Comparison of ENCODE assay signal across 1 cellular context in the genomic region with DNA sequence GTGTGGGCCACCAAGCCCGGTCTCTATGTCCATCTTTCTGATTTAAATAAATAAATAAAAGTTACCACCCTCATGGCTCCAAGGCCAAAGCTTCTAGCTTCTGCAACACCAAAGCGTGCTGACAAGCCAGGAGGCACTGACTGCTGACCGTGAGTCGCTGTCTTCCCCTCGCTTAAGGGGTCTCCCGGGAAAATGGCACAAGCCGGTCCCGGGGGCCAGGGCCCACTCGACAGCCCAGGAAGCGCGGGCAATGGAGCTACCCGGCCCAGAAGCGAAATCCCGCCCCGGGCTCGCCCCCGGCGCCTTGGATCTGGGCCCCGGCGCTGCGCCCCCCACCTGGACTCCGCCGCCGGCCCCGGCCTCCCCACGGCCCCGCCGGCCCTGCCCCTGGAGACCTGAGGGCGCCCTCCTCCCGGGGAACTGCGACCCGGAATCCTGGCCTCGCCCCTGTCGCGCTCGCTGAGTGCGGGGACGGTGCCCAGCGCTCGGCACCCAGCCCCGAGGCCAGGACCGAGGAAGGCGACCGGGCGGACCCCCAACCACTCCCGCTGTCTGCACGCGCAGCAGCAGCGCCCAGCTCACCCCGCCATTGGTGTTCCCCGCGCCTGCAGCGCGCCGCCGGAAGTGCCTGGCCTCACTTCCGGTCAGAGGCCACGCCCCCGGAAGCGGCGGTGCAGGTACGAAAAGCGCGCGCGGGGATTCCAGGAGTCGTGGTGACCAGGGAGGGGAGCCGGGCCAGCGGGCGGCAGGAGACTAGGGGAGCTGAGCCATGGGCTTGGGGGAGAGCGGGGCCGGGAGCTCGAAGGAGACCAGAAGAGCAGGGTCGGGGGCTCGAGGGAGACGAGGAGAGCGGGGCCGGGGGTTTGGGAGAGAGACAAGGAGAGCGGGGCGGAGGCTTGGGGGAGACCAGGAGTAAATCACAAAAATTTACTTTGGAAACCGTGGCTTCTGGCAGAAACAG.
TF ChIP-seq lines count a peak whose summit lies in the region.

Gene MRM2, minus strand, starts transcription at position 626 of the 961 bp plus-strand sequence. Its CDS starts 36 bp downstream, at position 590.
Gene NUDT1, plus strand, starts transcription at position 647 of the 961 bp plus-strand sequence. CDS start 2,349 bp downstream, outside the sequence.

TF ChIP-seq in HepG2, 621 proteins besides CTCF, POLR2A, EP300 and RAD21 (continued from another document and continues in another):
- TF ChIP-seq PAXIP1 (CRISPR knock-in tag; conservative IDR thresholded peaks at IDR 0.05), result 0 out of 2 replicates have a peak, but pooled peaks have one; percentile 31
- TF ChIP-seq CEBPG (CRISPR knock-in tag; IDR thresholded peaks at IDR 0.05), result no peak
- TF ChIP-seq, protein P1, sequence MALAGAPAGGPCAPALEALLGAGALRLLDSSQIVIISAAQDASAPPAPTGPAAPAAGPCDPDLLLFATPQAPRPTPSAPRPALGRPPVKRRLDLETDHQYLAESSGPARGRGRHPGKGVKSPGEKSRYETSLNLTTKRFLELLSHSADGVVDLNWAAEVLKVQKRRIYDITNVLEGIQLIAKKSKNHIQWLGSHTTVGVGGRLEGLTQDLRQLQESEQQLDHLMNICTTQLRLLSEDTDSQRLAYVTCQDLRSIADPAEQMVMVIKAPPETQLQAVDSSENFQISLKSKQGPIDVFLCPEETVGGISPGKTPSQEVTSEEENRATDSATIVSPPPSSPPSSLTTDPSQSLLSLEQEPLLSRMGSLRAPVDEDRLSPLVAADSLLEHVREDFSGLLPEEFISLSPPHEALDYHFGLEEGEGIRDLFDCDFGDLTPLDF (CRISPR knock-in tag; IDR thresholded peaks at IDR 0.05), result peak; percentile 97
- TF ChIP-seq ZSCAN9 (CRISPR knock-in tag; IDR thresholded peaks at IDR 0.05; ENCODE audit: borderline replicate concordance), result no peak
- no peak for TF ChIP-seq NFIB (CRISPR knock-in tag; IDR thresholded peaks at IDR 0.05; ENCODE audit: borderline replicate concordance)
- no peak for TF ChIP-seq TBL1XR1 (IDR thresholded peaks at IDR 0.05; ENCODE audit: borderline replicate concordance, low read length, partially characterized antibody)
- TF ChIP-seq ZNF205 (CRISPR knock-in tag; IDR thresholded peaks at IDR 0.05), result 0 out of 2 replicates have a peak, but pooled peaks have one; percentile 19
- TF ChIP-seq ZBTB49 (CRISPR knock-in tag; IDR thresholded peaks at IDR 0.05; ENCODE audit: borderline replicate concordance), result no peak
- peak; percentile 90; the same call in 1 of the 2 replicates for TF ChIP-seq REL (CRISPR knock-in tag; conservative IDR thresholded peaks at IDR 0.05)
- peak; percentile 70; the same call in 1 of the 2 replicates for TF ChIP-seq HOXA5 (CRISPR knock-in tag; IDR thresholded peaks at IDR 0.05)
- TF ChIP-seq ZC3H13 (CRISPR knock-in tag; IDR thresholded peaks at IDR 0.05), result peak; percentile 71
- TF ChIP-seq ZNF629 (CRISPR knock-in tag; conservative IDR thresholded peaks at IDR 0.05), result no peak
- peak; percentile 74; the same call in 1 of the 2 replicates for TF ChIP-seq SRY (CRISPR knock-in tag; IDR thresholded peaks at IDR 0.05)
- TF ChIP-seq, protein P2, sequence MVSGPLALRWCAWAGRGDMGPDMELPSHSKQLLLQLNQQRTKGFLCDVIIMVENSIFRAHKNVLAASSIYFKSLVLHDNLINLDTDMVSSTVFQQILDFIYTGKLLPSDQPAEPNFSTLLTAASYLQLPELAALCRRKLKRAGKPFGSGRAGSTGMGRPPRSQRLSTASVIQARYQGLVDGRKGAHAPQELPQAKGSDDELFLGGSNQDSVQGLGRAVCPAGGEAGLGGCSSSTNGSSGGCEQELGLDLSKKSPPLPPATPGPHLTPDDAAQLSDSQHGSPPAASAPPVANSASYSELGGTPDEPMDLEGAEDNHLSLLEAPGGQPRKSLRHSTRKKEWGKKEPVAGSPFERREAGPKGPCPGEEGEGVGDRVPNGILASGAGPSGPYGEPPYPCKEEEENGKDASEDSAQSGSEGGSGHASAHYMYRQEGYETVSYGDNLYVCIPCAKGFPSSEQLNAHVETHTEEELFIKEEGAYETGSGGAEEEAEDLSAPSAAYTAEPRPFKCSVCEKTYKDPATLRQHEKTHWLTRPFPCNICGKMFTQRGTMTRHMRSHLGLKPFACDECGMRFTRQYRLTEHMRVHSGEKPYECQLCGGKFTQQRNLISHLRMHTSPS (CRISPR knock-in tag; IDR thresholded peaks at IDR 0.05; ENCODE audit: low read depth), result no peak
- no peak for TF ChIP-seq CREM (IDR thresholded peaks at IDR 0.05)
- no peak for TF ChIP-seq CREM (CRISPR knock-in tag; IDR thresholded peaks at IDR 0.05)
- TF ChIP-seq NR2C2 (CRISPR knock-in tag; IDR thresholded peaks at IDR 0.05; ENCODE audit: borderline replicate concordance), result peak; percentile 53; the same call in 1 of the 2 replicates
- TF ChIP-seq HBP1 (CRISPR knock-in tag; IDR thresholded peaks at IDR 0.05; ENCODE audit: low read depth), result peak; percentile 97
- peak; percentile 95 for TF ChIP-seq BORCS8-MEF2B (CRISPR knock-in tag; IDR thresholded peaks at IDR 0.05)
- no peak for TF ChIP-seq ZNF775 (CRISPR knock-in tag; IDR thresholded peaks at IDR 0.05; ENCODE audit: borderline replicate concordance)
- TF ChIP-seq, protein P3, sequence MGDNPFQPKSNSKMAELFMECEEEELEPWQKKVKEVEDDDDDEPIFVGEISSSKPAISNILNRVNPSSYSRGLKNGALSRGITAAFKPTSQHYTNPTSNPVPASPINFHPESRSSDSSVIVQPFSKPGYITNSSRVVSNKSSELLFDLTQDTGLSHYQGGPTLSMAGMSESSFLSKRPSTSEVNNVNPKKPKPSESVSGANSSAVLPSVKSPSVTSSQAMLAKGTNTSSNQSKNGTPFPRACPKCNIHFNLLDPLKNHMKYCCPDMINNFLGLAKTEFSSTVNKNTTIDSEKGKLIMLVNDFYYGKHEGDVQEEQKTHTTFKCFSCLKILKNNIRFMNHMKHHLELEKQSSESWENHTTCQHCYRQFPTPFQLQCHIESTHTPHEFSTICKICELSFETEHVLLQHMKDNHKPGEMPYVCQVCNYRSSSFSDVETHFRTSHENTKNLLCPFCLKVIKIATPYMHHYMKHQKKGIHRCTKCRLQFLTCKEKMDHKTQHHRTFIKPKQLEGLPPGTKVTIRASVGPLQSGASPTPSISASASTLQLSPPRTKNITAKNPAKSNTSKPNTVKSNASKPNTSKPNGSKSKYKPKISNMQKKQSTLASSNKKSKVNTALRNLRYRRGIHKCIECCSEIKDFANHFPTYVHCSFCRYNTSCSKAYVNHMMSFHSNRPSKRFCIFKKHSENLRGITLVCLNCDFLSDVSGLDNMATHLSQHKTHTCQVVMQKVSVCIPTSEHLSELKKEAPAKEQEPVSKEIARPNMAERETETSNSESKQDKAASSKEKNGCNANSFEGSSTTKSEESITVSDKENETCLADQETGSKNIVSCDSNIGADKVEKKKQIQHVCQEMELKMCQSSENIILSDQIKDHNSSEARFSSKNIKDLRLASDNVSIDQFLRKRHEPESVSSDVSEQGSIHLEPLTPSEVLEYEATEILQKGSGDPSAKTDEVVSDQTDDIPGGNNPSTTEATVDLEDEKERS (CRISPR knock-in tag; IDR thresholded peaks at IDR 0.05), result 0 out of 2 replicates have a peak, but pooled peaks have one; percentile 59
- TF ChIP-seq HNRNPH1 (optimal IDR thresholded peaks at IDR 0.05; ENCODE audit: low read depth, low read length), result no peak
- TF ChIP-seq ARNTL (CRISPR knock-in tag; IDR thresholded peaks at IDR 0.05), result no peak; the same call in 1 of the 2 replicates
- TF ChIP-seq IRX3 (CRISPR knock-in tag; IDR thresholded peaks at IDR 0.05; ENCODE audit: borderline replicate concordance, low read depth), result 0 out of 2 replicates have a peak, but pooled peaks have one; percentile 77
- no peak for TF ChIP-seq ZNF10 (CRISPR knock-in tag; IDR thresholded peaks at IDR 0.05; ENCODE audit: borderline replicate concordance, low read depth)
- TF ChIP-seq ZNF354B (CRISPR knock-in tag; IDR thresholded peaks at IDR 0.05), result no peak; the same call in 1 of the 2 replicates
- TF ChIP-seq LRRFIP1 (CRISPR knock-in tag; conservative IDR thresholded peaks at IDR 0.05), result 0 out of 2 replicates have a peak, but pooled peaks have one; percentile 47
- TF ChIP-seq NCOA5 (CRISPR knock-in tag; IDR thresholded peaks at IDR 0.05), result no peak
- TF ChIP-seq ZMYM4 (CRISPR knock-in tag; IDR thresholded peaks at IDR 0.05), result peak; percentile 64; the same call in 1 of the 2 replicates
- TF ChIP-seq MTA1 (CRISPR knock-in tag; IDR thresholded peaks at IDR 0.05; ENCODE audit: borderline replicate concordance), result no peak; the same call in 1 of the 2 replicates
- TF ChIP-seq CSRNP1 (CRISPR knock-in tag; IDR thresholded peaks at IDR 0.05), result peak; percentile 90; the same call in 1 of the 2 replicates
- TF ChIP-seq ZNF670 (CRISPR knock-in tag; IDR thresholded peaks at IDR 0.05; ENCODE audit: borderline replicate concordance), result no peak
- no peak for TF ChIP-seq FOSL1 (CRISPR knock-in tag; IDR thresholded peaks at IDR 0.05; ENCODE audit: borderline replicate concordance)
- 0 out of 2 replicates have a peak, but pooled peaks have one; percentile 47 for TF ChIP-seq NR1H2 (CRISPR knock-in tag; IDR thresholded peaks at IDR 0.05; ENCODE audit: borderline replicate concordance, low read depth)
